1 cellular context compared by ENCODE assay signal in the genomic region with DNA sequence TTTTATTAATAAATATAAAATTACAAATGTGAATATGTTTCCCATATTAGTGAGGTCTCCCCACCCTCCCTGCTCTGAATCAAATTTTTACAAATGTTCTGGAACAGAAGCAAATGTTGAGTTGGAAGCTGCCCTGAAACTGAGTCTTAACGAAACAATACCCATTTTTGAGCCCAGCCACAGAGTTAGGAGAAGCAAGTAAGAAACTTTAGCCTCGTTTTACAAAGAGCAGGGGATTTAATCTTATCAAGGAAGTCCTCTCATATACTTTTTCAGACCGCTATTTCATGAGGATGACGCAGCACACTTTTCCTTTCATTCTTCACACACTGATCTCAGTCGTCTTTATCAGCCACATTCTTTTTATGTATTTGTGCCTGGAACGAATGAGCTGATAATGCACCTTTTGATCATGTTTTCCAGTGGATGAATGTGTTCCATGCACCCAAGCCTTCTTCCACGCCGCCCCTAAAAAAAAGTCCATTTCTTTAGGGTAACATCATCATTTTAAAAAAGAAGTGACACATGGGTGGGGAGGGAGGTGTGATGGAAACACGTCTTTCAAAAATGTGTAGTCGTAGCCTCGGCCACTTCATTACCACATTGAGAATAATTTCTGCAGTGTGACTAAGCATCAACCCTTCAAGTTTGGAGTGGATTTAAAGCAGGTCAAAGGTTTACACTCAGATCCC.
TF ChIP-seq lines count a peak whose summit lies in the region.

No MANE protein-coding gene starts in this region.

TF ChIP-seq in K562, 482 proteins besides CTCF, POLR2A, EP300 and RAD21 (continued from another document and continues in another):
- TF ChIP-seq, protein P1, sequence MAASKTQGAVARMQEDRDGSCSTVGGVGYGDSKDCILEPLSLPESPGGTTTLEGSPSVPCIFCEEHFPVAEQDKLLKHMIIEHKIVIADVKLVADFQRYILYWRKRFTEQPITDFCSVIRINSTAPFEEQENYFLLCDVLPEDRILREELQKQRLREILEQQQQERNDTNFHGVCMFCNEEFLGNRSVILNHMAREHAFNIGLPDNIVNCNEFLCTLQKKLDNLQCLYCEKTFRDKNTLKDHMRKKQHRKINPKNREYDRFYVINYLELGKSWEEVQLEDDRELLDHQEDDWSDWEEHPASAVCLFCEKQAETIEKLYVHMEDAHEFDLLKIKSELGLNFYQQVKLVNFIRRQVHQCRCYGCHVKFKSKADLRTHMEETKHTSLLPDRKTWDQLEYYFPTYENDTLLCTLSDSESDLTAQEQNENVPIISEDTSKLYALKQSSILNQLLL (CRISPR knock-in tag; IDR thresholded peaks at IDR 0.05; ENCODE audit: borderline replicate concordance), result no peak
- TF ChIP-seq NCOR1 (IDR thresholded peaks at IDR 0.05) (peak; percentile 40), BRF1 (IDR thresholded peaks at IDR 0.05; ENCODE audit: borderline replicate concordance, extremely low read depth, insufficient read length) (no peak), ZNF707 (CRISPR knock-in tag; conservative IDR thresholded peaks at IDR 0.05) (no peak), POLR2AphosphoS5 (IDR thresholded peaks at IDR 0.05; ENCODE audit: control insufficient read depth, insufficient read depth, low read depth, low read length) (no peak), HDAC1 (IDR thresholded peaks at IDR 0.05) (no peak), POU5F1 (IDR thresholded peaks at IDR 0.05; ENCODE audit: borderline replicate concordance, low read depth, low read length, partially characterized antibody) (no peak), MBD2 (IDR thresholded peaks at IDR 0.05; ENCODE audit: borderline replicate concordance, low read depth) (no peak), ZFP30 (CRISPR knock-in tag; IDR thresholded peaks at IDR 0.05; ENCODE audit: borderline replicate concordance) (no peak), ELF1 (tag; IDR thresholded peaks at IDR 0.05) (0 out of 2 replicates have a peak, but pooled peaks have one; percentile 56), FOXJ3 (CRISPR knock-in tag; IDR thresholded peaks at IDR 0.05) (no peak), ILK (tag; IDR thresholded peaks at IDR 0.05; ENCODE audit: borderline replicate concordance, low read depth) (no peak), PHB2 (IDR thresholded peaks at IDR 0.05; ENCODE audit: low read depth) (no peak), ZBTB26 (CRISPR knock-in tag; IDR thresholded peaks at IDR 0.05) (no peak), FOXM1 (IDR thresholded peaks at IDR 0.05; ENCODE audit: low read depth) (0 out of 2 replicates have a peak, but pooled peaks have one; percentile 21), FOXM1 (CRISPR knock-in tag; IDR thresholded peaks at IDR 0.05; ENCODE audit: low read depth) (no peak), ZNF232 (CRISPR knock-in tag; IDR thresholded peaks at IDR 0.05) (no peak), ZNF778 (CRISPR knock-in tag; IDR thresholded peaks at IDR 0.05) (no peak), ZNF175 (CRISPR knock-in tag; IDR thresholded peaks at IDR 0.05; ENCODE audit: low read depth) (no peak), XRCC4 (IDR thresholded peaks at IDR 0.05; ENCODE audit: extremely low read depth, insufficient read depth, insufficient read length) (no peak), ZNF785 (CRISPR knock-in tag; IDR thresholded peaks at IDR 0.05) (no peak), ZNF146 (CRISPR knock-in tag; IDR thresholded peaks at IDR 0.05; ENCODE audit: unreplicated experiment) (no peak), C11orf30 (IDR thresholded peaks at IDR 0.05; ENCODE audit: low read depth) (peak; percentile 97), DDX20 (tag; IDR thresholded peaks at IDR 0.05; ENCODE audit: low read depth) (no peak), SRSF3 (IDR thresholded peaks at IDR 0.05; ENCODE audit: insufficient read depth, low read length) (no peak), FOSL1 (tag; conservative IDR thresholded peaks at IDR 0.05) (peak; percentile 48), ZZZ3 (IDR thresholded peaks at IDR 0.05) (no peak), ZNF76 (CRISPR knock-in tag; IDR thresholded peaks at IDR 0.05; ENCODE audit: borderline replicate concordance) (no peak), PHF20 (IDR thresholded peaks at IDR 0.05; ENCODE audit: partially characterized antibody) (no peak), ZNF408 (CRISPR knock-in tag; IDR thresholded peaks at IDR 0.05; ENCODE audit: low read depth) (no peak), TEAD1 (CRISPR knock-in tag; IDR thresholded peaks at IDR 0.05) (peak; percentile 43 to 73; a peak in 1 of 4 replicates), HNRNPK (IDR thresholded peaks at IDR 0.05; ENCODE audit: low read depth, low read length, poor library complexity, severe bottlenecking) (no peak), ZNF217 (CRISPR knock-in tag; IDR thresholded peaks at IDR 0.05) (no peak), DLX4 (CRISPR knock-in tag; IDR thresholded peaks at IDR 0.05) (no peak), MAFF (IDR thresholded peaks at IDR 0.05; ENCODE audit: low read length) (peak; percentile 86), RBM22 (IDR thresholded peaks at IDR 0.05; ENCODE audit: low read depth, low read length, poor library complexity, severe bottlenecking) (no peak), SMAD1 (IDR thresholded peaks at IDR 0.05; ENCODE audit: low read depth, low read length, partially characterized antibody) (no peak), STAT5B (CRISPR knock-in tag; IDR thresholded peaks at IDR 0.05) (no peak), ZNF197 (CRISPR knock-in tag; IDR thresholded peaks at IDR 0.05; ENCODE audit: low read depth) (no peak)
- TF ChIP-seq, protein P2, sequence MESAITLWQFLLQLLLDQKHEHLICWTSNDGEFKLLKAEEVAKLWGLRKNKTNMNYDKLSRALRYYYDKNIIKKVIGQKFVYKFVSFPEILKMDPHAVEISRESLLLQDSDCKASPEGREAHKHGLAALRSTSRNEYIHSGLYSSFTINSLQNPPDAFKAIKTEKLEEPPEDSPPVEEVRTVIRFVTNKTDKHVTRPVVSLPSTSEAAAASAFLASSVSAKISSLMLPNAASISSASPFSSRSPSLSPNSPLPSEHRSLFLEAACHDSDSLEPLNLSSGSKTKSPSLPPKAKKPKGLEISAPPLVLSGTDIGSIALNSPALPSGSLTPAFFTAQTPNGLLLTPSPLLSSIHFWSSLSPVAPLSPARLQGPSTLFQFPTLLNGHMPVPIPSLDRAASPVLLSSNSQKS (CRISPR knock-in tag; IDR thresholded peaks at IDR 0.05), result no peak
- TF ChIP-seq, protein P3, sequence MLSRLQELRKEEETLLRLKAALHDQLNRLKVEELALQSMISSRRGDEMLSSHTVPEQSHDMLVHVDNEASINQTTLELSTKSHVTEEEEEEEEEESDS (CRISPR knock-in tag; IDR thresholded peaks at IDR 0.05), result no peak
- TF ChIP-seq, protein P4, sequence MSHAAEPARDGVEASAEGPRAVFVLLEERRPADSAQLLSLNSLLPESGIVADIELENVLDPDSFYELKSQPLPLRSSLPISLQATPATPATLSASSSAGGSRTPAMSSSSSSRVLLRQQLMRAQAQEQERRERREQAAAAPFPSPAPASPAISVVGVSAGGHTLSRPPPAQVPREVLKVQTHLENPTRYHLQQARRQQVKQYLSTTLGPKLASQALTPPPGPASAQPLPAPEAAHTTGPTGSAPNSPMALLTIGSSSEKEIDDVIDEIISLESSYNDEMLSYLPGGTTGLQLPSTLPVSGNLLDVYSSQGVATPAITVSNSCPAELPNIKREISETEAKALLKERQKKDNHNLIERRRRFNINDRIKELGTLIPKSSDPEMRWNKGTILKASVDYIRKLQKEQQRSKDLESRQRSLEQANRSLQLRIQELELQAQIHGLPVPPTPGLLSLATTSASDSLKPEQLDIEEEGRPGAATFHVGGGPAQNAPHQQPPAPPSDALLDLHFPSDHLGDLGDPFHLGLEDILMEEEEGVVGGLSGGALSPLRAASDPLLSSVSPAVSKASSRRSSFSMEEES (CRISPR knock-in tag; IDR thresholded peaks at IDR 0.05), result no peak
- TF ChIP-seq, protein P5, sequence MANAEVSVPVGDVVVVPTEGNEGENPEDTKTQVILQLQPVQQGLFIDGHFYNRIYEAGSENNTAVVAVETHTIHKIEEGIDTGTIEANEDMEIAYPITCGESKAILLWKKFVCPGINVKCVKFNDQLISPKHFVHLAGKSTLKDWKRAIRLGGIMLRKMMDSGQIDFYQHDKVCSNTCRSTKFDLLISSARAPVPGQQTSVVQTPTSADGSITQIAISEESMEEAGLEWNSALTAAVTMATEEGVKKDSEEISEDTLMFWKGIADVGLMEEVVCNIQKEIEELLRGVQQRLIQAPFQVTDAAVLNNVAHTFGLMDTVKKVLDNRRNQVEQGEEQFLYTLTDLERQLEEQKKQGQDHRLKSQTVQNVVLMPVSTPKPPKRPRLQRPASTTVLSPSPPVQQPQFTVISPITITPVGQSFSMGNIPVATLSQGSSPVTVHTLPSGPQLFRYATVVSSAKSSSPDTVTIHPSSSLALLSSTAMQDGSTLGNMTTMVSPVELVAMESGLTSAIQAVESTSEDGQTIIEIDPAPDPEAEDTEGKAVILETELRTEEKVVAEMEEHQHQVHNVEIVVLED (CRISPR knock-in tag; IDR thresholded peaks at IDR 0.05), result no peak
- TF ChIP-seq, protein P6, sequence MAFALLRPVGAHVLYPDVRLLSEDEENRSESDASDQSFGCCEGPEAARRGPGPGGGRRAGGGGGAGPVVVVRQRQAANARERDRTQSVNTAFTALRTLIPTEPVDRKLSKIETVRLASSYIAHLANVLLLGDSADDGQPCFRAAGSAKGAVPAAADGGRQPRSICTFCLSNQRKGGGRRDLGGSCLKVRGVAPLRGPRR (CRISPR knock-in tag; IDR thresholded peaks at IDR 0.05), result no peak
- TF ChIP-seq, protein P7, sequence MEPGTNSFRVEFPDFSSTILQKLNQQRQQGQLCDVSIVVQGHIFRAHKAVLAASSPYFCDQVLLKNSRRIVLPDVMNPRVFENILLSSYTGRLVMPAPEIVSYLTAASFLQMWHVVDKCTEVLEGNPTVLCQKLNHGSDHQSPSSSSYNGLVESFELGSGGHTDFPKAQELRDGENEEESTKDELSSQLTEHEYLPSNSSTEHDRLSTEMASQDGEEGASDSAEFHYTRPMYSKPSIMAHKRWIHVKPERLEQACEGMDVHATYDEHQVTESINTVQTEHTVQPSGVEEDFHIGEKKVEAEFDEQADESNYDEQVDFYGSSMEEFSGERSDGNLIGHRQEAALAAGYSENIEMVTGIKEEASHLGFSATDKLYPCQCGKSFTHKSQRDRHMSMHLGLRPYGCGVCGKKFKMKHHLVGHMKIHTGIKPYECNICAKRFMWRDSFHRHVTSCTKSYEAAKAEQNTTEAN (CRISPR knock-in tag; IDR thresholded peaks at IDR 0.05), result no peak
- TF ChIP-seq, protein P8, sequence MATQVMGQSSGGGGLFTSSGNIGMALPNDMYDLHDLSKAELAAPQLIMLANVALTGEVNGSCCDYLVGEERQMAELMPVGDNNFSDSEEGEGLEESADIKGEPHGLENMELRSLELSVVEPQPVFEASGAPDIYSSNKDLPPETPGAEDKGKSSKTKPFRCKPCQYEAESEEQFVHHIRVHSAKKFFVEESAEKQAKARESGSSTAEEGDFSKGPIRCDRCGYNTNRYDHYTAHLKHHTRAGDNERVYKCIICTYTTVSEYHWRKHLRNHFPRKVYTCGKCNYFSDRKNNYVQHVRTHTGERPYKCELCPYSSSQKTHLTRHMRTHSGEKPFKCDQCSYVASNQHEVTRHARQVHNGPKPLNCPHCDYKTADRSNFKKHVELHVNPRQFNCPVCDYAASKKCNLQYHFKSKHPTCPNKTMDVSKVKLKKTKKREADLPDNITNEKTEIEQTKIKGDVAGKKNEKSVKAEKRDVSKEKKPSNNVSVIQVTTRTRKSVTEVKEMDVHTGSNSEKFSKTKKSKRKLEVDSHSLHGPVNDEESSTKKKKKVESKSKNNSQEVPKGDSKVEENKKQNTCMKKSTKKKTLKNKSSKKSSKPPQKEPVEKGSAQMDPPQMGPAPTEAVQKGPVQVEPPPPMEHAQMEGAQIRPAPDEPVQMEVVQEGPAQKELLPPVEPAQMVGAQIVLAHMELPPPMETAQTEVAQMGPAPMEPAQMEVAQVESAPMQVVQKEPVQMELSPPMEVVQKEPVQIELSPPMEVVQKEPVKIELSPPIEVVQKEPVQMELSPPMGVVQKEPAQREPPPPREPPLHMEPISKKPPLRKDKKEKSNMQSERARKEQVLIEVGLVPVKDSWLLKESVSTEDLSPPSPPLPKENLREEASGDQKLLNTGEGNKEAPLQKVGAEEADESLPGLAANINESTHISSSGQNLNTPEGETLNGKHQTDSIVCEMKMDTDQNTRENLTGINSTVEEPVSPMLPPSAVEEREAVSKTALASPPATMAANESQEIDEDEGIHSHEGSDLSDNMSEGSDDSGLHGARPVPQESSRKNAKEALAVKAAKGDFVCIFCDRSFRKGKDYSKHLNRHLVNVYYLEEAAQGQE (CRISPR knock-in tag; IDR thresholded peaks at IDR 0.05; ENCODE audit: low read depth), result no peak
- TF ChIP-seq, protein P9, sequence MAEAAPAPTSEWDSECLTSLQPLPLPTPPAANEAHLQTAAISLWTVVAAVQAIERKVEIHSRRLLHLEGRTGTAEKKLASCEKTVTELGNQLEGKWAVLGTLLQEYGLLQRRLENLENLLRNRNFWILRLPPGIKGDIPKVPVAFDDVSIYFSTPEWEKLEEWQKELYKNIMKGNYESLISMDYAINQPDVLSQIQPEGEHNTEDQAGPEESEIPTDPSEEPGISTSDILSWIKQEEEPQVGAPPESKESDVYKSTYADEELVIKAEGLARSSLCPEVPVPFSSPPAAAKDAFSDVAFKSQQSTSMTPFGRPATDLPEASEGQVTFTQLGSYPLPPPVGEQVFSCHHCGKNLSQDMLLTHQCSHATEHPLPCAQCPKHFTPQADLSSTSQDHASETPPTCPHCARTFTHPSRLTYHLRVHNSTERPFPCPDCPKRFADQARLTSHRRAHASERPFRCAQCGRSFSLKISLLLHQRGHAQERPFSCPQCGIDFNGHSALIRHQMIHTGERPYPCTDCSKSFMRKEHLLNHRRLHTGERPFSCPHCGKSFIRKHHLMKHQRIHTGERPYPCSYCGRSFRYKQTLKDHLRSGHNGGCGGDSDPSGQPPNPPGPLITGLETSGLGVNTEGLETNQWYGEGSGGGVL (CRISPR knock-in tag; IDR thresholded peaks at IDR 0.05), result no peak
